ENCODE assay signal across 10 cellular contexts in genomic region chr1:227447531-227447990, GRCh38.
DNase-seq lines count a peak whose midpoint lies in the region; ATAC-seq and TF ChIP-seq lines count a peak whose summit lies in the region.
"Had no signal": no experiment of that assay in that cellular context is flagged by ENCODE, and none has a peak within 500 bp of the region (broad histone marks: within the 10 kb centered on the region; RNA-seq: fewer than 3 reads in every experiment).

No MANE protein-coding gene starts in this region.

- intact Hi-C loops in Right ventricle myocardium superior (cut with DNase I) = no loop called here

- peaks cover 18% of the 10 kb centered on the region for H3K27me3 Mint-ChIP-seq in endodermal cell (ENCODE audit: insufficient read depth)

- no peaks in the 10 kb centered on the region for H3K4me1 Mint-ChIP-seq in endodermal cell

- H3K9me3 Mint-ChIP-seq in endodermal cell = no peaks in the 10 kb centered on the region

- no peaks in the 10 kb centered on the region for H3K9me3 ChIP-seq in right atrium auricular region
- no peaks in the 10 kb centered on the region for H3K9me3 ChIP-seq in endodermal cell (ENCODE audit: control insufficient read depth, low read length)
- peaks cover 0 to 2% of the 10 kb centered on the region in 2 donors for H3K9me3 ChIP-seq in lung (ENCODE audit: control insufficient read depth in 2 of 2, insufficient read depth in 1 of 2, low read length in 1 of 2)

- no peak overlapping the region for H3K27ac ChIP-seq in right atrium auricular region
- no peak overlapping the region for H3K27ac ChIP-seq in endodermal cell (ENCODE audit: low read depth, low read length)
- no peak overlapping the region for H3K27ac ChIP-seq in lung (ENCODE audit: low read depth in 1 of 2, low read length in 1 of 2)

- DNase-seq in Right ventricle myocardium superior = peak; percentile 71
- DNase-seq in right atrium auricular region (ENCODE audit: low spot score) = no peak
- DNase-seq in endodermal cell = peak; percentile 87
- DNase-seq in lung (ENCODE audit: low spot score) = peak; percentile 37
- DNase-seq in GM19238 (ENCODE audit: insufficient read length, low spot score) = no peak
- DNase-seq in GM20000 (ENCODE audit: low spot score) = no peak
- DNase-seq: activated naive CD4-positive, alpha-beta T cell treated with anti-CD3 and anti-CD28 coated beads, Interleukin-2, amount 50 U/mL, for 16 hours; NCI-H2171 treated with DMSO at 0.1 percent for 48 hours had no signal

- no peak overlapping the region for H3K27ac Mint-ChIP-seq in endodermal cell

- no peak overlapping the region for H3K9ac ChIP-seq in endodermal cell (ENCODE audit: extremely low read depth, low read length, poor library complexity, severe bottlenecking)

- TF ChIP-seq CTCF in right atrium auricular region (IDR thresholded peaks at IDR 0.05) (peak in 1 of 2 donors; percentile 75), endodermal cell (conservative IDR thresholded peaks at IDR 0.05) (peak; percentile 77), lung (IDR thresholded peaks at IDR 0.05; ENCODE audit: control extremely low read depth, extremely low read depth) (peak; percentile 4), GM20000 (IDR thresholded peaks at IDR 0.05; ENCODE audit: extremely low read depth, missing control alignments) (no peak)

- peaks cover 0 to 9% of the 10 kb centered on the region in 2 donors for H3K4me1 ChIP-seq in right atrium auricular region
- no peaks in the 10 kb centered on the region for H3K4me1 ChIP-seq in endodermal cell (ENCODE audit: control insufficient read depth, insufficient read depth, low read length)
- H3K4me1 ChIP-seq in lung (ENCODE audit: control insufficient read depth in 2 of 2, insufficient read depth in 2 of 2, low read length in 2 of 2) = no peaks in the 10 kb centered on the region

- H3K36me3 ChIP-seq in right atrium auricular region = no peaks in the 10 kb centered on the region
- H3K36me3 ChIP-seq in endodermal cell (ENCODE audit: control insufficient read depth, insufficient read depth, low read length) = no peaks in the 10 kb centered on the region
- no peaks in the 10 kb centered on the region for H3K36me3 ChIP-seq in lung (ENCODE audit: control insufficient read depth in 2 of 2, insufficient read depth in 2 of 2, low read length in 2 of 2)

- ATAC-seq in Right ventricle myocardium superior (ENCODE audit: poor library complexity) (peak; percentile 75), lung (ENCODE audit: insufficient read depth, low FRiP score) (no peak), GM21529 (IDR thresholded peaks at IDR 0.05; ENCODE audit: unreplicated experiment) (no peak), HG03139 (IDR thresholded peaks at IDR 0.05; ENCODE audit: unreplicated experiment) (no peak)

- peak overlapping the region in 1 of 2 donors; percentile 30 for H3K4me3 ChIP-seq in right atrium auricular region
- H3K4me3 ChIP-seq in endodermal cell (ENCODE audit: low read length) = no peak overlapping the region
- H3K4me3 ChIP-seq in lung = no peak overlapping the region

- H3K36me3 Mint-ChIP-seq in endodermal cell (ENCODE audit: low read depth) = no peaks in the 10 kb centered on the region

- WGBS in endodermal cell (ENCODE audit: insufficient coverage in 1 of 2, insufficient read length in 1 of 2), 2 experiments = 91 to 93% methylated on average over 25 of the region's 25 CpGs
- WGBS in lung, 2 donors = 41 to 56% methylated on average over 25 of the region's 25 CpGs

- H3K4me3 Mint-ChIP-seq in endodermal cell = peak overlapping the region; percentile 47

- H3K27me3 ChIP-seq in right atrium auricular region = no peaks in the 10 kb centered on the region
- H3K27me3 ChIP-seq in endodermal cell (ENCODE audit: control insufficient read depth, insufficient read depth, low read length, poor library complexity, severe bottlenecking) = no peaks in the 10 kb centered on the region
- no peaks in the 10 kb centered on the region for H3K27me3 ChIP-seq in lung (ENCODE audit: control insufficient read depth, insufficient read depth)

Comparison
In these comparisons a context has a peak if more than half of its experiments do, and no peak if none do; other contexts are left out.
1. DNase-seq: peak in Right ventricle myocardium superior (single experiment), endodermal cell (single experiment) and lung (single experiment); none in right atrium auricular region (single experiment), GM19238 (single experiment) and GM20000 (single experiment).